19 cellular contexts compared by ENCODE assay signal in genomic region chr3:59265566-59265965, GRCh38.
DNase-seq lines count a peak whose midpoint lies in the region; ATAC-seq, FAIRE-seq and TF ChIP-seq lines count a peak whose summit lies in the region.
"Had no signal": no experiment of that assay in that cellular context is flagged by ENCODE, and none has a peak within 500 bp of the region (broad histone marks: within the 10 kb centered on the region; RNA-seq: fewer than 3 reads in every experiment).

No MANE protein-coding gene starts in this region.

- no peak overlapping the region for H2AFZ ChIP-seq in hepatocyte

- no peak for FAIRE-seq in bronchial epithelial cell (lab: Jason Lieb, UNC)
- FAIRE-seq: D721Med, RCC 7860 had no signal

- H3K36me3 ChIP-seq in bronchial epithelial cell (ENCODE audit: control insufficient read depth, insufficient read depth, low read length) (no peaks in the 10 kb centered on the region), hepatocyte (replicated peaks; ENCODE audit: insufficient read depth, low read depth) (no peaks in the 10 kb centered on the region)

- ATAC-seq in left lobe of liver (peak; percentile 31), GM18519 (IDR thresholded peaks at IDR 0.05; ENCODE audit: low FRiP score, unreplicated experiment) (no peak)
- ATAC-seq: CD8-positive, alpha-beta T cell had no signal

- H3K4me2 ChIP-seq in hepatocyte = no peak overlapping the region

- no peaks in the 10 kb centered on the region for H3K27me3 ChIP-seq in bronchial epithelial cell (ENCODE audit: control insufficient read depth, insufficient read depth, low read length)
- H3K27me3 ChIP-seq in hepatocyte = no peaks in the 10 kb centered on the region

- DNase-seq in NCI-H1092 treated with DMSO at 0.1 percent for 48 hours (lab: John Stamatoyannopoulos, UW) (peak; percentile 42), NCI-H1092 (lab: John Stamatoyannopoulos, UW) (no peak), Daoy (ENCODE audit: low read depth) (peak; percentile 10), bronchial epithelial cell (ENCODE audit: low read depth) (peak; percentile 36), left lobe of liver (ENCODE audit: low spot score) (no peak), hepatocyte (ENCODE audit: low spot score) (no peak), GM20000 (ENCODE audit: low spot score) (no peak)
- DNase-seq: 8988T; CD8-positive, alpha-beta T cell; HFFc6; Karpas-422; MM.1S; NCI-H1417; NCI-H1930; NCI-H510A treated with DMSO at 0.1 percent for 48 hours; Right ventricle myocardium superior had no signal

- 95% methylated on average over 3 of the region's 3 CpGs for WGBS in hepatocyte (ENCODE audit: low lambda C conversion rate, missing lambda C conversion rate)

- H3K4me1 ChIP-seq in hepatocyte (ENCODE audit: insufficient read depth) = no peaks in the 10 kb centered on the region

- H3K79me2 ChIP-seq in hepatocyte = no peaks in the 10 kb centered on the region

- no peaks in the 10 kb centered on the region for H3K9me3 ChIP-seq in hepatocyte (ENCODE audit: low read depth)

- H3K27ac ChIP-seq in hepatocyte = no peak overlapping the region

- no peak for TF ChIP-seq CTCF in bronchial epithelial cell (IDR thresholded peaks at IDR 0.05; ENCODE audit: insufficient read depth, low read length, severe bottlenecking)
- TF ChIP-seq CTCF in hepatocyte (IDR thresholded peaks at IDR 0.05; ENCODE audit: poor library complexity) = no peak
- no peak for TF ChIP-seq CTCF in GM20000 (IDR thresholded peaks at IDR 0.05; ENCODE audit: extremely low read depth, missing control alignments)

- H3K4me3 ChIP-seq in bronchial epithelial cell (ENCODE audit: low read depth, low read length) = no peak overlapping the region
- no peak overlapping the region for H3K4me3 ChIP-seq in hepatocyte

- no peaks in the 10 kb centered on the region for H4K20me1 ChIP-seq in hepatocyte (ENCODE audit: insufficient read depth, poor library complexity, severe bottlenecking)

- no peaks in the 10 kb centered on the region for H3K9me2 ChIP-seq in hepatocyte (replicated peaks; ENCODE audit: insufficient read depth)

Comparison
In these comparisons a context has a peak if more than half of its experiments do, and no peak if none do; other contexts are left out.
1. DNase-seq: peak in NCI-H1092 treated with DMSO at 0.1 percent for 48 hours (single experiment), Daoy (single experiment) and bronchial epithelial cell (single experiment); none in NCI-H1092 (single experiment), left lobe of liver (single experiment), hepatocyte (single experiment) and GM20000 (single experiment).